In genomic region chr9:108430655-108431054, GRCh38 we compare ENCODE assay signal across 17 cellular contexts.
"Had no signal": no experiment of that assay in that cellular context is flagged by ENCODE, and none has a peak within 500 bp of the region (broad histone marks: within the 10 kb centered on the region; RNA-seq: fewer than 3 reads in every experiment).

No MANE protein-coding gene starts in this region.

- H3K36me3 ChIP-seq: stomach, suprapubic skin, thoracic aorta, thyroid gland, tibial artery, tibial nerve, transverse colon, upper lobe of left lung, upper lobe of right lung, uterus, vagina had no signal

- H3K27ac ChIP-seq: stomach, suprapubic skin, testis, thoracic aorta, thyroid gland, tibial artery, tibial nerve, transverse colon, upper lobe of left lung, upper lobe of right lung, uterus, vagina had no signal

- H3K4me3 ChIP-seq: stomach, suprapubic skin, testis, thoracic aorta, thyroid gland, tibial artery, tibial nerve, transverse colon, upper lobe of left lung, upper lobe of right lung, uterus, vagina had no signal

- H3K4me1 ChIP-seq: stomach, suprapubic skin, testis, thyroid gland, tibial artery, tibial nerve, transverse colon, upper lobe of left lung, upper lobe of right lung, uterus, vagina had no signal

- ATAC-seq: stimulated activated effector memory CD8-positive, alpha-beta T cell treated with anti-CD3 and anti-CD28 coated beads, Interleukin-12 subunit alpha, Interleukin-12 subunit beta, amount 100 ng/mL, for 72 hours; stimulated activated memory B cell treated with anti-CD40 and anti-IgM and Interleukin-4, amounts not matched to agents 10 μg/mL and 1 μg/mL and 100 μg/mL, for 72 hours; stimulated activated naive B cell treated with anti-CD40 and anti-IgM and Interleukin-4, amounts not matched to agents 10 μg/mL and 1 μg/mL and 100 μg/mL, for 72 hours; stimulated activated naive CD8-positive, alpha-beta T cell treated with anti-CD3 and anti-CD28 coated beads, Interleukin-15, amount 100 ng/mL, for 72 hours; stimulated activated naive CD8-positive, alpha-beta T cell treated with anti-CD3 and anti-CD28 coated beads, Interleukin-15, Interleukin-2, amounts not matched to agents 100 U/mL and 50 U/mL, for 24 hours; upper lobe of right lung had no signal

- H3K9me3 ChIP-seq: testis, thyroid gland, vagina had no signal
